In genomic region chr9:110765926-110766325, GRCh38 we compare ENCODE assay signal across 30 cellular contexts.
"Had no signal": no experiment of that assay in that cellular context is flagged by ENCODE, and none has a peak within 500 bp of the region (broad histone marks: within the 10 kb centered on the region; RNA-seq: fewer than 3 reads in every experiment).

No MANE protein-coding gene starts in this region.

- H3K4me3 Mint-ChIP-seq: activated B cell treated with CpG ODN at 0.5 μM for 24 hours; activated CD4-positive, alpha-beta memory T cell treated with anti-CD3 and anti-CD28 coated beads, Interleukin-2, amount 10 ng/mL, durations not matched to agents 7 days and 5 days; activated CD4-positive, alpha-beta T cell treated with anti-CD3 and anti-CD28 coated beads for 36 hours; activated naive CD4-positive, alpha-beta T cell treated with anti-CD3 and anti-CD28 coated beads for 36 hours; activated naive CD8-positive, alpha-beta T cell; activated T-helper 17 cell treated with anti-CD3 and anti-CD28 coated beads, Interleukin-2, amount 50 U/mL, for 72 hours; T-helper 2 cell treated with Interferon-gamma antibody and Interleukin-4, amounts not matched to agents 5 μg/mL and 100 μg/mL, for 36 hours had no signal

- H3K9me3 ChIP-seq: SJSA1 had no signal

- H3K27me3 ChIP-seq: brain microvascular endothelial cell, cardiac muscle cell, SJSA1 had no signal

- ATAC-seq: activated CD4-positive, alpha-beta T cell treated with anti-CD3 and anti-CD28 coated beads for 36 hours; activated T-helper 17 cell treated with anti-CD3 and anti-CD28 coated beads, Interleukin-2, amount 50 U/mL, for 72 hours; SK-N-SH treated with all-trans-retinoic acid at 6 μM for 48 hours had no signal

- H3K4me1 Mint-ChIP-seq: activated B cell treated with CpG ODN at 0.5 μM for 24 hours; activated CD4-positive, alpha-beta memory T cell treated with anti-CD3 and anti-CD28 coated beads, Interleukin-2, amount 10 ng/mL, durations not matched to agents 7 days and 5 days; activated CD4-positive, alpha-beta T cell treated with anti-CD3 and anti-CD28 coated beads for 36 hours; activated T-helper 17 cell treated with anti-CD3 and anti-CD28 coated beads, Interleukin-2, amount 50 U/mL, for 72 hours had no signal

- H3K27me3 Mint-ChIP-seq: activated B cell treated with CpG ODN at 0.5 μM for 24 hours; activated CD4-positive, alpha-beta memory T cell treated with anti-CD3 and anti-CD28 coated beads, Interleukin-2, amount 10 ng/mL, durations not matched to agents 7 days and 5 days; activated CD4-positive, alpha-beta T cell treated with anti-CD3 and anti-CD28 coated beads for 36 hours; activated naive CD8-positive, alpha-beta T cell; activated T-helper 17 cell treated with anti-CD3 and anti-CD28 coated beads, Interleukin-2, amount 50 U/mL, for 72 hours had no signal

- H3K27ac Mint-ChIP-seq: activated B cell treated with CpG ODN at 0.5 μM for 24 hours; activated CD4-positive, alpha-beta memory T cell treated with anti-CD3 and anti-CD28 coated beads, Interleukin-2, amount 10 ng/mL, durations not matched to agents 7 days and 5 days; activated CD4-positive, alpha-beta T cell treated with anti-CD3 and anti-CD28 coated beads for 36 hours; activated naive CD4-positive, alpha-beta T cell treated with anti-CD3 and anti-CD28 coated beads for 36 hours; activated naive CD8-positive, alpha-beta T cell; activated T-helper 17 cell treated with anti-CD3 and anti-CD28 coated beads, Interleukin-2, amount 50 U/mL, for 72 hours; T-helper 2 cell treated with Interferon-gamma antibody and Interleukin-4, amounts not matched to agents 5 μg/mL and 100 μg/mL, for 36 hours had no signal

- H3K9me3 Mint-ChIP-seq: activated B cell treated with CpG ODN at 0.5 μM for 24 hours; activated CD4-positive, alpha-beta memory T cell treated with anti-CD3 and anti-CD28 coated beads, Interleukin-2, amount 10 ng/mL, durations not matched to agents 7 days and 5 days; activated T-helper 17 cell treated with anti-CD3 and anti-CD28 coated beads, Interleukin-2, amount 50 U/mL, for 72 hours; T-helper 2 cell treated with Interferon-gamma antibody and Interleukin-4, amounts not matched to agents 5 μg/mL and 100 μg/mL, for 36 hours had no signal

- H3K4me2 ChIP-seq: KMS-11 had no signal

- H3K36me3 Mint-ChIP-seq: activated naive CD8-positive, alpha-beta T cell had no signal

- H3K9ac ChIP-seq: KMS-11 had no signal

- H3K36me3 ChIP-seq: brain microvascular endothelial cell, cardiac muscle cell, SJSA1 had no signal

- H3K27ac ChIP-seq: brain microvascular endothelial cell, cardiac muscle cell, KMS-11, SJSA1 had no signal

- H3K4me3 ChIP-seq: cardiac muscle cell, SJSA1 had no signal

- DNase-seq: activated B cell treated with CpG ODN at 0.5 μM for 24 hours; activated CD4-positive, alpha-beta memory T cell treated with anti-CD3 and anti-CD28 coated beads, Interleukin-2, amount 10 ng/mL, durations not matched to agents 7 days and 5 days; activated CD4-positive, alpha-beta T cell treated with anti-CD3 and anti-CD28 coated beads for 36 hours; activated CD4-positive, alpha-beta T cell treated with anti-CD3 and anti-CD28 coated beads, Interleukin-2, amount 50 U/mL, for 1 hour; activated gamma-delta T cell; activated naive CD4-positive, alpha-beta T cell treated with anti-CD3 and anti-CD28 coated beads for 36 hours; activated T-cell treated with anti-CD3 and anti-CD28 coated beads for 4 hours; activated T-cell treated with anti-CD3 and anti-CD28 coated beads, Interleukin-2, amount 50 U/mL, for 48 hours; amygdala; brain microvascular endothelial cell; NCI-H1092; NCI-H1417 treated with DMSO at 0.1 percent for 48 hours; NCI-H1694; NCI-H2029; NCI-H2107; NCI-H2171 treated with DMSO at 0.1 percent for 48 hours; NCI-H226; NCI-H526 treated with DMSO at 0.1 percent for 48 hours; NCI-H82; NK-92 treated with Interleukin-12 subunit alpha and Interleukin-12 subunit beta, amount 100 ng/mL, for 24 hours; OCI-M1; SHP77; SW 1271 had no signal
